8 cellular contexts compared by ENCODE assay signal in the genomic region with DNA sequence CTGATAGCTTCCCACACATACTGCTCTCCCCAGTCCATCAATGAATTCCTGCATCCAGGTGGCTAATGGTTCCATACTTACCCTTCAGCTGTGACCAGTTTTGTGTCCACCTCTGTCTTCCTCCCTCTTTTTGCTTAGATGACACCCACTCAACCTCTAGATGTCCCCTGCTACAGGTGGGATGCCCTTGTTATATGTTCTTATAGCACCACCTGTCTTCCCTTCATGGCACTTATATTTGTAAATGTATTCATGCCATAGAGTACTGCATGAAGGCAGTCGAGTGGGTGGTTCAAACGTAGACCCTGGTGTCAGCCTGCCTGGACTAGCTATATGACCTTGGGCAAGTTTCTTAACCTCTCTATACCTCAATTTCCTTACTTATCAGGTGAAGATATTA. TPM values are rescaled to one million over a fixed set of nuclear protein-coding genes. Genes with fewer than 3 reads are reported as not detected.
A peak's percentile ranks its signal among the peaks of the same experiment; 100 is the strongest.
DNase-seq lines count a peak whose midpoint lies in the region; ATAC-seq, FAIRE-seq and TF ChIP-seq lines count a peak whose summit lies in the region.

No MANE protein-coding gene starts in this region.

- no TSS peak for BruUV-seq in GM12878 (replicated peaks; lab: Mats Ljungman, UMichigan)

- no peak for TF ChIP-seq EP300 in GM12878 (IDR thresholded peaks at IDR 0.05; ENCODE audit: borderline replicate concordance in 1 of 2, control insufficient read depth in 1 of 2, low read depth in 2 of 2, low read length in 2 of 2)

- peak; percentile 87 for TF ChIP-seq RAD21 in GM12878 (IDR thresholded peaks at IDR 0.05; ENCODE audit: insufficient read depth, low read depth, low read length)

- 0 out of 2 replicates have a peak, but pooled peaks cover 2% of the 10 kb centered on the region for H3K4me1 ChIP-seq in GM12878 (ENCODE audit: control insufficient read depth, insufficient read depth, low read length)
- no peaks in the 10 kb centered on the region for H3K4me1 ChIP-seq in parathyroid adenoma

- in situ Hi-C loops in GM12878 (cut with MboI) = loop anchor here (5.0 kb wide), 1 partner anchor 118 kb away; no protein-coding TSS in a partner anchor

- SMC1A ChIA-PET in GM12878 (lab: Charles Lee; ENCODE audit: uncharacterized antibody, unreplicated experiment) = interaction anchor here (1.0 to 6.2 kb wide), 10 partner anchors 27 to 319 kb away, joined by 3 to 52 read pairs (median 4); no protein-coding TSS in a partner anchor

- 2% methylated on average over 2 of the region's 2 CpGs for WGBS in GM12878 (ENCODE audit: insufficient coverage, insufficient replicate concordance, low lambda C conversion rate, missing lambda C conversion rate)

- no peaks in the 10 kb centered on the region for H3K79me2 ChIP-seq in GM12878 (ENCODE audit: control insufficient read depth, insufficient read depth, low read length)
- no peaks in the 10 kb centered on the region for H3K79me2 ChIP-seq in parathyroid adenoma

- DNase-seq in GM12878 (ENCODE audit: low read depth, low spot score) (no peak), EL (no peak), NCI-H2107 treated with DMSO at 0.1 percent for 48 hours (lab: John Stamatoyannopoulos, UW; ENCODE audit: unreplicated experiment) (no peak)
- DNase-seq in activated CD8-positive, alpha-beta memory T cell treated with anti-CD3 and anti-CD28 coated beads, Interleukin-2, amount 50 U/mL, for 48 hours = no peak

- H2AFZ ChIP-seq in GM12878 (ENCODE audit: control insufficient read depth, low read depth, low read length) (no peak overlapping the region), parathyroid adenoma (no peak overlapping the region)

- no peak overlapping the region for H3K4me2 ChIP-seq in GM12878 (ENCODE audit: control insufficient read depth, insufficient read depth)
- H3K4me2 ChIP-seq in parathyroid adenoma (ENCODE audit: low read length) = no peak overlapping the region

- H4K20me1 ChIP-seq in GM12878 (ENCODE audit: control insufficient read depth, insufficient read depth) = no peaks in the 10 kb centered on the region

- H3K9ac ChIP-seq in GM12878 (ENCODE audit: control insufficient read depth, insufficient read depth, low read length) (no peak overlapping the region), parathyroid adenoma (no peak overlapping the region)

- no peak overlapping the region for H3K27ac ChIP-seq in GM12878 (ENCODE audit: control insufficient read depth, insufficient read depth)
- no peak overlapping the region for H3K27ac ChIP-seq in parathyroid adenoma

- H3K9me3 ChIP-seq in GM12878 (replicated peaks; ENCODE audit: control insufficient read depth, insufficient read depth, low read length) (no peaks in the 10 kb centered on the region; the same call in 1 of the 3 replicates), parathyroid adenoma (ENCODE audit: control insufficient read depth, low read length) (no peaks in the 10 kb centered on the region)

- H3K27me3 ChIP-seq in GM12878 (replicated peaks in 1 of 2; ENCODE audit: control insufficient read depth in 2 of 2, insufficient read depth in 2 of 2, low read length in 1 of 2) (no peaks in the 10 kb centered on the region), parathyroid adenoma (ENCODE audit: control insufficient read depth, insufficient read depth, low read length) (no peaks in the 10 kb centered on the region)

- TF ChIP-seq CTCF in GM12878 (IDR thresholded peaks at IDR 0.05 in 2 of 3, conservative IDR thresholded peaks at IDR 0.05 in 1 of 3; ENCODE audit: control insufficient read depth in 2 of 3, extremely low read depth in 1 of 3, insufficient read depth in 1 of 3, low read depth in 3 of 3, low read length in 3 of 3) (peak; percentile 50 to 76 (median 52); a peak in 5 of 6 replicates), parathyroid adenoma (IDR thresholded peaks at IDR 0.05) (peak; percentile 16)

- intact Hi-C loops in GM12878 (cut with micrococcal nuclease; ENCODE audit: unreplicated experiment) = loop anchor here (1.0 to 2.0 kb wide), 5 partner anchors 77 to 1569 kb away; no protein-coding TSS in a partner anchor

- ATAC-seq in GM19035 (IDR thresholded peaks at IDR 0.05; ENCODE audit: unreplicated experiment) = peak; percentile 84
- ATAC-seq in HG03354 (IDR thresholded peaks at IDR 0.05; ENCODE audit: poor library complexity, severe bottlenecking, unreplicated experiment) = peak; percentile 82
- ATAC-seq in GM12878 = peak; percentile 94

- RAD21 ChIA-PET in GM12878 (lab: Charles Lee; ENCODE audit: unreplicated experiment) = interaction anchor here (0.7 to 3.0 kb wide), 7 partner anchors 74 to 317 kb away, joined by 3 to 25 read pairs (median 4); no protein-coding TSS in a partner anchor

- no peak for TF ChIP-seq POLR2A in GM12878 (IDR thresholded peaks at IDR 0.05; ENCODE audit: low read depth, low read length)

- POLR2A ChIA-PET in GM12878 (lab: Charles Lee) = no interaction called here

- H3K4me3 ChIP-seq in GM12878 (no peak overlapping the region), parathyroid adenoma (ENCODE audit: low read depth, low read length) (no peak overlapping the region)

- CTCF ChIA-PET in GM12878 (lab: Yijun Ruan, JAX) = interaction anchor here (0.9 to 4.4 kb wide), 13 partner anchors 10 to 818 kb away, joined by 3 to 50 read pairs (median 4); no protein-coding TSS in a partner anchor

- H3K36me3 ChIP-seq in GM12878 (ENCODE audit: control insufficient read depth in 2 of 2, insufficient read depth in 2 of 2, low read length in 1 of 2) (no peaks in the 10 kb centered on the region; a peak in 1 of 4 replicates), parathyroid adenoma (ENCODE audit: control insufficient read depth, insufficient read depth, low read length) (no peaks in the 10 kb centered on the region)

- FAIRE-seq in A204.1 (lab: Jason Lieb, UNC) (peak; percentile 23), GM12878 (lab: Jason Lieb, UNC) (no peak)

TF ChIP-seq in GM12878, 131 proteins besides CTCF, POLR2A, EP300 and RAD21:
- no peak for TF ChIP-seq BCL11A (IDR thresholded peaks at IDR 0.05; ENCODE audit: low read depth, low read length)
- no peak for TF ChIP-seq ZBED1 (IDR thresholded peaks at IDR 0.05; ENCODE audit: borderline replicate concordance)
- TF ChIP-seq SMC3 (IDR thresholded peaks at IDR 0.05; ENCODE audit: borderline replicate concordance, low read length) = peak; percentile 81; the same call in 1 of the 2 replicates
- no peak for TF ChIP-seq ZNF217 (IDR thresholded peaks at IDR 0.05)
- TF ChIP-seq, protein P1, sequence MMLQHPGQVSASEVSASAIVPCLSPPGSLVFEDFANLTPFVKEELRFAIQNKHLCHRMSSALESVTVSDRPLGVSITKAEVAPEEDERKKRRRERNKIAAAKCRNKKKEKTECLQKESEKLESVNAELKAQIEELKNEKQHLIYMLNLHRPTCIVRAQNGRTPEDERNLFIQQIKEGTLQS (IDR thresholded peaks at IDR 0.05; ENCODE audit: borderline replicate concordance, extremely low read depth, low read depth, low read length) = no peak
- no peak for TF ChIP-seq CBX5 (IDR thresholded peaks at IDR 0.05; ENCODE audit: low read depth)
TF ChIP-seq in GM12878: peak in this region for 1.

RNA-seq across cellular contexts. Expression of gene USP46, which starts 6.5 kb away (rescaled TPM):
- total RNA-seq in GM12878 (2013; cell fraction: nucleolus; rRNA removed) = 22.3 and 26.2 TPM in 2 replicates
- 6.7 and 8.4 TPM in 2 replicates for total RNA-seq in GM12878 (2014; rRNA removed)
- total RNA-seq in GM12878 (2014; rRNA removed; fragmentation: Illumina TruSeq; extraction: Trizol) = 10.4 and 11.6 TPM in 2 replicates
- total RNA-seq in GM12878 (2021) = 18.8 and 20.1 TPM in 2 replicates
- polyA plus RNA-seq in GM12878 (2011; ENCODE audit: low read depth) = 3.1 TPM
- 12.4 and 15.6 TPM in 2 replicates for polyA plus RNA-seq in GM12878 (2011; rRNA removed)
- 3.8 and 3.9 TPM in 2 replicates for polyA plus RNA-seq in GM12878 (2011; cell fraction: cytosol; rRNA removed)
- polyA plus RNA-seq in GM12878 (2011; cell fraction: nucleus; rRNA removed) = 9.0 and 12.8 TPM in 2 replicates
- 4.7 and 6.8 TPM in 2 replicates for polyA plus RNA-seq in GM12878 (2012)
- polyA plus RNA-seq in GM12878 (2014; fragmentation: Illumina TruSeq; extraction: Trizol) = 14.5 and 14.7 TPM in 2 replicates
- polyA plus RNA-seq in GM12878 (2014; fragmentation: Nextera tagmentation; extraction: Ambion mirVana) = 1 to 10 TPM; 5.3 TPM
- polyA plus RNA-seq in GM12878 (2014; rRNA removed) = 7.6 and 8.7 TPM in 2 replicates
- 10 to 100 TPM; 13.1 to 13.2 TPM for polyA plus RNA-seq in GM12878 (2016; fragmentation: Nextera tagmentation; extraction: Ambion mirVana)
- 11.3 and 29.0 TPM in 2 replicates for polyA minus RNA-seq in GM12878 (2011; rRNA and poly(A)+ RNA removed)
- 3.1 and 4.0 TPM in 2 replicates for polyA minus RNA-seq in GM12878 (2011; cell fraction: cytosol; rRNA and poly(A)+ RNA removed)
- polyA minus RNA-seq in GM12878 (2011; cell fraction: nucleus; rRNA and poly(A)+ RNA removed) = 9.1 and 15.4 TPM in 2 replicates
